ENCODE assay signal across 8 cellular contexts in the genomic region with DNA sequence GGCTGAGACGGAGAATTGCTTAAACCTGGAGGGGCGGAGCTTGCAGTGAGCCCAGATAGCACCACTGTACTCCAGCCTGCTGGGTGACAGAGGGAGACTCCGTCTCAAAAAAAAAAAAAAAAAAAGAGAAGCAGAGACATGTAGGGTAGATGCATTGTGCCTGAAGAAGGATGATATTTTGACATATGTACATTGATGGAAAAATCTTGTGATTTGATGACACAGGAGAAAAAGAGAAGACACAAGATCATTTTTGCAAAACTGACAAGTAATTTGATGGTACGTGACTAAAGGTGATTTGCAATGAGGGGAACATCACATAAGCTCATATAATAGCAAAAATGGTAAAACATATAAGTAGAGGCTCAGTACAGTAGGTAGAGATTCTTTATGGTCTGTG.
"Had no signal": no experiment of that assay in that cellular context is flagged by ENCODE, and none has a peak within 500 bp of the region (broad histone marks: within the 10 kb centered on the region; RNA-seq: fewer than 3 reads in every experiment).

No MANE protein-coding gene starts in this region.

- DNase-seq: GDM1, GF-D8 had no signal

- FAIRE-seq: G401.6, GM12878, GM12891, GM12892, GM18507, GM19239 had no signal

- H3K4me3 ChIP-seq: GM12878 had no signal
